Comparison of ENCODE assay signal across 23 cellular contexts in the genomic region with DNA sequence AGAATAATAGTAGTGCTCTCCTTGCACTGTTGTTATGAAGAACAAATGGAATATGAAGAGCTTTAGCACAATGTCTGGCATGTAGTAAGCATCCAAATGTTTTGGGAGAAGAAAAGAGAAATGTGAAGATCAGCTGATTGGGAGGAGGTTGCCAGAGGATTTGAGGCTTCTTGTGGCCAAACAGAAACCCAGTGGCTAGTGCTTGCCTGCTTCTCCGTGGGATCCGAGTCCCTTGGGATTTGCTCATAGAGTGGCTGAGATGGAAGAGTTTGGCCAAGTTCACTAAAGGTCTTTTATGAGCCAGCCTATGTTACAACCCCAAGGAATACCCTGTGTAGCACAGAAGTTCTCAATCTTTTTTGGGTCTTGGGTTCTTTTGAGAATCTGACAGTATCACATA.
DNase-seq lines count a peak whose midpoint lies in the region; ATAC-seq and TF ChIP-seq lines count a peak whose summit lies in the region.
"Had no signal": no experiment of that assay in that cellular context is flagged by ENCODE, and none has a peak within 500 bp of the region (broad histone marks: within the 10 kb centered on the region; RNA-seq: fewer than 3 reads in every experiment).

No MANE protein-coding gene starts in this region.

- no peak for TF ChIP-seq POLR2A in suprapubic skin (IDR thresholded peaks at IDR 0.05)

- no peak for ATAC-seq in HG03354 (IDR thresholded peaks at IDR 0.05; ENCODE audit: poor library complexity, severe bottlenecking, unreplicated experiment)

- DNase-seq in adipocyte (ENCODE audit: low read depth) (no peak), fibroblast of peridontal ligament (ENCODE audit: extremely low read depth) (peak; percentile 40), mesenteric fat pad (ENCODE audit: low spot score) (peak; percentile 51), suprapubic skin (ENCODE audit: low spot score in 2 of 2) (no peak), epidermal melanocyte (ENCODE audit: insufficient read length, low spot score) (no peak), DMS 273 (lab: John Stamatoyannopoulos, UW; ENCODE audit: unreplicated experiment) (no peak)
- DNase-seq in activated T-helper 1 cell treated with anti-CD3 and anti-CD28 coated beads, Interleukin-12 subunit alpha, Interleukin-12 subunit beta, Interleukin-2, Interleukin-4 antibody, amounts not matched to agents 30 ng/mL and 10 ng/mL and 1 ng/mL, durations not matched to agents 14 hours and 24 hours and 36 hours (ENCODE audit: low spot score) = no peak
- DNase-seq: activated CD4-positive, alpha-beta T cell treated with anti-CD3 and anti-CD28 coated beads for 1 hour; activated effector memory CD4-positive, alpha-beta T cell treated with Interleukin-2 at 50 U/mL for 16 hours; amniotic stem cell; CD4-positive, alpha-beta T cell; DND-41; glutamatergic neuron; H7; Karpas-422; mesendoderm; NCI-H1092; NCI-H2107; NCI-H526 treated with DMSO at 0.1 percent for 48 hours; retina; stimulated activated CD4-positive, alpha-beta T cell treated with anti-CD3 and anti-CD28 coated beads, Interleukin-1b, Interleukin-23, amount 100 ng/mL, for 48 hours; T1000 had no signal

- no peak overlapping the region for H3K4me3 Mint-ChIP-seq in activated T-helper 1 cell treated with anti-CD3 and anti-CD28 coated beads, Interleukin-12 subunit alpha, Interleukin-12 subunit beta, Interleukin-2, Interleukin-4 antibody, amounts not matched to agents 30 ng/mL and 10 ng/mL and 1 ng/mL, durations not matched to agents 14 hours and 24 hours and 36 hours
- H3K4me3 Mint-ChIP-seq: CD4-positive, alpha-beta T cell had no signal

- H3K36me3 ChIP-seq in adipocyte (ENCODE audit: control insufficient read depth, insufficient read depth, low read length, severe bottlenecking) (no peaks in the 10 kb centered on the region), suprapubic skin (no peaks in the 10 kb centered on the region)

- no peak overlapping the region for H3K27ac Mint-ChIP-seq in activated T-helper 1 cell treated with anti-CD3 and anti-CD28 coated beads, Interleukin-12 subunit alpha, Interleukin-12 subunit beta, Interleukin-2, Interleukin-4 antibody, amounts not matched to agents 30 ng/mL and 10 ng/mL and 1 ng/mL, durations not matched to agents 14 hours and 24 hours and 36 hours
- H3K27ac Mint-ChIP-seq: CD4-positive, alpha-beta T cell had no signal

- H3K4me1 ChIP-seq in adipocyte (ENCODE audit: control insufficient read depth, insufficient read depth, low read length) (peaks cover 34% of the 10 kb centered on the region), suprapubic skin (peaks cover 9% of the 10 kb centered on the region)

- H3K4me3 ChIP-seq in adipocyte (ENCODE audit: low read length) (peak overlapping the region; percentile 27), suprapubic skin (no peak overlapping the region)

- H3K4me1 Mint-ChIP-seq in activated T-helper 1 cell treated with anti-CD3 and anti-CD28 coated beads, Interleukin-12 subunit alpha, Interleukin-12 subunit beta, Interleukin-2, Interleukin-4 antibody, amounts not matched to agents 30 ng/mL and 10 ng/mL and 1 ng/mL, durations not matched to agents 14 hours and 24 hours and 36 hours (ENCODE audit: low read depth) = no peaks in the 10 kb centered on the region

- H3K9me3 ChIP-seq in adipocyte (ENCODE audit: control insufficient read depth, low read length) (no peaks in the 10 kb centered on the region), suprapubic skin (no peaks in the 10 kb centered on the region)

- H3K27ac ChIP-seq in suprapubic skin = peak overlapping the region; percentile 59

- TF ChIP-seq CTCF in suprapubic skin (IDR thresholded peaks at IDR 0.05) = no peak

- TF ChIP-seq EP300 in suprapubic skin (IDR thresholded peaks at IDR 0.05) = no peak

- peaks cover 10% of the 10 kb centered on the region for H3K36me3 Mint-ChIP-seq in activated T-helper 1 cell treated with anti-CD3 and anti-CD28 coated beads, Interleukin-12 subunit alpha, Interleukin-12 subunit beta, Interleukin-2, Interleukin-4 antibody, amounts not matched to agents 30 ng/mL and 10 ng/mL and 1 ng/mL, durations not matched to agents 14 hours and 24 hours and 36 hours (ENCODE audit: low read depth)

- peaks cover 6% of the 10 kb centered on the region for H3K27me3 Mint-ChIP-seq in activated T-helper 1 cell treated with anti-CD3 and anti-CD28 coated beads, Interleukin-12 subunit alpha, Interleukin-12 subunit beta, Interleukin-2, Interleukin-4 antibody, amounts not matched to agents 30 ng/mL and 10 ng/mL and 1 ng/mL, durations not matched to agents 14 hours and 24 hours and 36 hours (ENCODE audit: insufficient read depth)
- H3K27me3 Mint-ChIP-seq: CD4-positive, alpha-beta T cell had no signal

- H3K9me3 Mint-ChIP-seq in activated T-helper 1 cell treated with anti-CD3 and anti-CD28 coated beads, Interleukin-12 subunit alpha, Interleukin-12 subunit beta, Interleukin-2, Interleukin-4 antibody, amounts not matched to agents 30 ng/mL and 10 ng/mL and 1 ng/mL, durations not matched to agents 14 hours and 24 hours and 36 hours = no peaks in the 10 kb centered on the region
- H3K9me3 Mint-ChIP-seq: CD4-positive, alpha-beta T cell had no signal

- 78% methylated on average over 2 of the region's 2 CpGs for WGBS in suprapubic skin

- H3K27me3 ChIP-seq in adipocyte (replicated peaks; ENCODE audit: control insufficient read depth, insufficient read depth, low read length) (no peaks in the 10 kb centered on the region), suprapubic skin (no peaks in the 10 kb centered on the region)

- H3K9ac ChIP-seq in adipocyte (ENCODE audit: low read length) = peak overlapping the region; percentile 48

- intact Hi-C loops in activated T-helper 1 cell treated with anti-CD3 and anti-CD28 coated beads, Interleukin-12 subunit alpha, Interleukin-12 subunit beta, Interleukin-2, Interleukin-4 antibody, amounts not matched to agents 30 ng/mL and 10 ng/mL and 1 ng/mL, durations not matched to agents 14 hours and 24 hours and 36 hours (cut with micrococcal nuclease) = no loop called here

Comparison
In these comparisons a context has a peak if more than half of its experiments do, and no peak if none do; other contexts are left out.
1. DNase-seq: peak in fibroblast of peridontal ligament (single experiment) and mesenteric fat pad (single experiment); none in adipocyte (single experiment), suprapubic skin (0 of 2), activated T-helper 1 cell treated with anti-CD3 and anti-CD28 coated beads, Interleukin-12 subunit alpha, Interleukin-12 subunit beta, Interleukin-2, Interleukin-4 antibody, amounts not matched to agents 30 ng/mL and 10 ng/mL and 1 ng/mL, durations not matched to agents 14 hours and 24 hours and 36 hours (single experiment), epidermal melanocyte (single experiment) and DMS 273 (single experiment).